18 cellular contexts compared by ENCODE assay signal in the genomic region with DNA sequence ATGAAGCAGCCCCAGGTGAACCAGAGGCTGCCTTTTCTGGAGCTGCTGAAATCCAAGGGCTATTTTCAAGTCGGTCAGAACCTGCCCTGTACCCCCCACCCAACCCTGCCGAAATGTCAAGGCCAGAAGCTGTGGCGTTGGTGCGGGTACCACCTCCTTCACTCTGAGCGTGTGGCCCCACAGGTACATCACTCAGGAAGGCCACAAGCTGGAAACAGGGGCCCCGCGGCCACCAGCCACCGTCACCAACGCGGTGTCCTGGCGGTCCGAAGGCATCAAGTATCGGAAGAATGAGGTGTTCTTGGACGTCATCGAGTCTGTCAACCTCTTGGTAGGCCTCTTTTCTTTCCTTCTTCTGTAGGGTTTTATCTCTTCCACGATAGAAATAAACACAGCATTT. TPM values are rescaled to one million over a fixed set of nuclear protein-coding genes. Genes with fewer than 3 reads are reported as not detected.
"Had no signal": no experiment of that assay in that cellular context is flagged by ENCODE, and none has a peak within 500 bp of the region (broad histone marks: within the 10 kb centered on the region; RNA-seq: fewer than 3 reads in every experiment).

No MANE protein-coding gene starts in this region.

- H3K27ac ChIP-seq: ascending aorta, prostate gland, thoracic aorta had no signal

- H3K36me3 ChIP-seq: prostate gland had no signal

- H3K4me3 ChIP-seq: ascending aorta, prostate gland, thoracic aorta had no signal

- ATAC-seq: right cardiac atrium had no signal

- H3K27me3 ChIP-seq: ascending aorta had no signal

- DNase-seq: activated CD4-positive, alpha-beta T cell treated with anti-CD3 and anti-CD28 coated beads, Interleukin-2, amount 50 U/mL, for 1 hour; activated CD4-positive, CD25-positive, alpha-beta regulatory T cell; activated gamma-delta T cell; activated T-cell treated with anti-CD3 and anti-CD28 coated beads for 4 hours; dermis blood vessel endothelial cell; mesendoderm; T-helper 2 cell had no signal

- H3K4me1 ChIP-seq: ascending aorta, prostate gland had no signal

- H3K9me3 ChIP-seq: ascending aorta, prostate gland, thoracic aorta had no signal

RNA-seq across cellular contexts. Expression of a gene that starts 35.5 kb away (rescaled TPM):
- total RNA-seq: ascending aorta, bronchial epithelial cell, chondrocyte, dermis blood vessel endothelial cell, epithelial cell of proximal tubule, frontal cortex, lower leg skin, osteoblast, prostate gland, right cardiac atrium, thoracic aorta had no signal
- polyA plus RNA-seq: neural cell, right cardiac atrium had no signal
